9 cellular contexts compared by ENCODE assay signal in the genomic region with DNA sequence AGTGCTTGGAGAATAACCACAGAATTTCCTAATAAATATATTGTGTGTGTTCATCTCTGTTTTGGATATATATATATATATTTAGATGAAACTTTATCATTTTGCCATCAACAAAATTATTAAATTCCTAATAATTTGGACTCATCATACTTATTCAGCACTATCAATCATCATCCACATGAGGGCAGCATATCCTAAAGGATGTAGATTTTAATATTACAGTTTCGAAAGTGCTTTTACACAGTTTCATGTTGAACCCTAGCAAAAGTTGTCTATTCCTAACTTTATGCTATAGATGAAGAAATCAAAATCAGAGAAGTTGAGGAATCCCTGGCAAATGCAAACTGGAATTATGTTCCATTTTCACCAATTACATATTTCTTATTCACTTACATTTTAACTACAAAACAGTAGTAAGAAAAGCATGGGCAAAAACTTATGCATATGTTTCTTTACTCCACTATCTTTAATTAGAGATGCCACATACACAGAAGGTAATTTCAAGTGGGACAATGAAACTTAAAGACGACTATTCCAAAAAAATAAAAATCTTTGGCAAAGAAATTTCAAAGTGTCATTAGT. TPM values are rescaled to one million over a fixed set of nuclear protein-coding genes. Genes with fewer than 3 reads are reported as not detected.
DNase-seq lines count a peak whose midpoint lies in the region; ATAC-seq and TF ChIP-seq lines count a peak whose summit lies in the region.
"Had no signal": no experiment of that assay in that cellular context is flagged by ENCODE, and none has a peak within 500 bp of the region (broad histone marks: within the 10 kb centered on the region; RNA-seq: fewer than 3 reads in every experiment).

No MANE protein-coding gene starts in this region.

- CTCF ChIA-PET in WTC11 (lab: Charles Lee): interaction anchor here (0.9 kb wide), 1 partner anchor 191 kb away, joined by 8 read pairs; no protein-coding TSS in a partner anchor

- H3K27ac Mint-ChIP-seq in WTC11: no peak overlapping the region
- H3K27ac Mint-ChIP-seq: activated naive CD8-positive, alpha-beta T cell treated with anti-CD3 and anti-CD28 coated beads, Interleukin-2, amount 10 ng/mL, durations not matched to agents 7 days and 5 days had no signal

- peaks cover 0 to 3% (median 0%) of the 10 kb centered on the region in 12 donors for H3K9me3 ChIP-seq in heart left ventricle
- no peaks in the 10 kb centered on the region for H3K9me3 ChIP-seq in right atrium auricular region

- ATAC-seq in heart left ventricle: no peak
- no peak for ATAC-seq in WTC11

- DNase-seq in heart left ventricle (no peak), right atrium auricular region (ENCODE audit: low spot score) (no peak), LHCN-M2 (ENCODE audit: low read depth) (peak; percentile 46), WTC11 (ENCODE audit: low spot score) (no peak), kidney epithelial cell (ENCODE audit: low read depth) (no peak), GF-D8 (lab: John Stamatoyannopoulos, UW) (no peak)
- no peak for DNase-seq in stimulated activated CD8-positive, alpha-beta memory T cell treated with anti-CD3 and anti-CD28 coated beads, Interleukin-4, amount 100 ng/mL, for 48 hours
- no peak for DNase-seq in stimulated activated CD4-positive, alpha-beta T cell treated with anti-CD3 and anti-CD28 coated beads, Interleukin-1b, Interleukin-23, amount 100 ng/mL, for 48 hours
- DNase-seq: activated naive CD8-positive, alpha-beta T cell treated with anti-CD3 and anti-CD28 coated beads, Interleukin-2, amount 10 ng/mL, durations not matched to agents 7 days and 5 days had no signal

- H3K4me1 Mint-ChIP-seq in WTC11: no peaks in the 10 kb centered on the region
- H3K4me1 Mint-ChIP-seq: activated naive CD8-positive, alpha-beta T cell treated with anti-CD3 and anti-CD28 coated beads, Interleukin-2, amount 10 ng/mL, durations not matched to agents 7 days and 5 days had no signal

- H3K36me3 ChIP-seq in heart left ventricle: no peaks in the 10 kb centered on the region
- no peaks in the 10 kb centered on the region for H3K36me3 ChIP-seq in right atrium auricular region
- no peaks in the 10 kb centered on the region for H3K36me3 ChIP-seq in kidney epithelial cell (ENCODE audit: control insufficient read depth, insufficient read depth, low read length)

- no peaks in the 10 kb centered on the region for H3K27me3 ChIP-seq in heart left ventricle
- H3K27me3 ChIP-seq in right atrium auricular region: no peaks in the 10 kb centered on the region
- no peaks in the 10 kb centered on the region for H3K27me3 ChIP-seq in kidney epithelial cell (ENCODE audit: control insufficient read depth, insufficient read depth, low read length)

- H3K4me3 ChIP-seq in heart left ventricle (no peak overlapping the region), right atrium auricular region (no peak overlapping the region), kidney epithelial cell (ENCODE audit: low read depth, low read length) (no peak overlapping the region)

- H3K36me3 Mint-ChIP-seq in WTC11: 0 out of 2 replicates have a peak, but pooled peaks cover under 1% of the 10 kb centered on the region
- H3K36me3 Mint-ChIP-seq: activated naive CD8-positive, alpha-beta T cell treated with anti-CD3 and anti-CD28 coated beads, Interleukin-2, amount 10 ng/mL, durations not matched to agents 7 days and 5 days had no signal

- H3K4me1 ChIP-seq in heart left ventricle: no peaks in the 10 kb centered on the region
- H3K4me1 ChIP-seq in right atrium auricular region: no peaks in the 10 kb centered on the region

- TF ChIP-seq CTCF in heart left ventricle (IDR thresholded peaks at IDR 0.05) (peak in 11 of 12 donors; percentile 23 to 62 (median 48)), right atrium auricular region (IDR thresholded peaks at IDR 0.05) (peak in 1 of 2 donors; percentile 60), WTC11 (IDR thresholded peaks at IDR 0.05) (peak; percentile 34; the same call in 1 of the 2 replicates), kidney epithelial cell (IDR thresholded peaks at IDR 0.05; ENCODE audit: insufficient read depth, low read length, poor library complexity, severe bottlenecking) (peak; percentile 20)

- peaks cover 5% of the 10 kb centered on the region for H3K9me3 Mint-ChIP-seq in WTC11
- H3K9me3 Mint-ChIP-seq: activated naive CD8-positive, alpha-beta T cell treated with anti-CD3 and anti-CD28 coated beads, Interleukin-2, amount 10 ng/mL, durations not matched to agents 7 days and 5 days had no signal

- WGBS in heart left ventricle, 4 donors: 2 to 5% (median 4%) methylated on average over 2 of the region's 2 CpGs

- H3K4me3 Mint-ChIP-seq in WTC11: no peak overlapping the region
- H3K4me3 Mint-ChIP-seq: activated naive CD8-positive, alpha-beta T cell treated with anti-CD3 and anti-CD28 coated beads, Interleukin-2, amount 10 ng/mL, durations not matched to agents 7 days and 5 days had no signal

- no peaks in the 10 kb centered on the region for H3K27me3 Mint-ChIP-seq in WTC11 (ENCODE audit: low read depth)
- H3K27me3 Mint-ChIP-seq: activated naive CD8-positive, alpha-beta T cell treated with anti-CD3 and anti-CD28 coated beads, Interleukin-2, amount 10 ng/mL, durations not matched to agents 7 days and 5 days had no signal

- POLR2A ChIA-PET in WTC11 (lab: Charles Lee): no interaction called here

- no peak overlapping the region for H3K27ac ChIP-seq in heart left ventricle
- no peak overlapping the region for H3K27ac ChIP-seq in right atrium auricular region

- TF ChIP-seq POLR2A in heart left ventricle (IDR thresholded peaks at IDR 0.05): no peak

- intact Hi-C loops in heart left ventricle (cut with DNase I): loop anchor here in 7 of 10 donors (5.0 to 10.0 kb wide), 6 partner anchors 193 to 818 kb away; no protein-coding TSS in a partner anchor

TF ChIP-seq in WTC11, 78 proteins besides CTCF, POLR2A, EP300 and RAD21:
- TF ChIP-seq, protein P1, sequence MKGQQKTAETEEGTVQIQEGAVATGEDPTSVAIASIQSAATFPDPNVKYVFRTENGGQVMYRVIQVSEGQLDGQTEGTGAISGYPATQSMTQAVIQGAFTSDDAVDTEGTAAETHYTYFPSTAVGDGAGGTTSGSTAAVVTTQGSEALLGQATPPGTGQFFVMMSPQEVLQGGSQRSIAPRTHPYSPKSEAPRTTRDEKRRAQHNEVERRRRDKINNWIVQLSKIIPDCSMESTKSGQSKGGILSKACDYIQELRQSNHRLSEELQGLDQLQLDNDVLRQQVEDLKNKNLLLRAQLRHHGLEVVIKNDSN (CRISPR knock-in tag; IDR thresholded peaks at IDR 0.05): no peak
- no peak for TF ChIP-seq JAZF1 (CRISPR knock-in tag; IDR thresholded peaks at IDR 0.05)
- no peak for TF ChIP-seq ZNF232 (CRISPR knock-in tag; IDR thresholded peaks at IDR 0.05)
- TF ChIP-seq TCF7 (CRISPR knock-in tag; IDR thresholded peaks at IDR 0.05; ENCODE audit: low read depth): no peak
- no peak for TF ChIP-seq ELF4 (CRISPR knock-in tag; IDR thresholded peaks at IDR 0.05; ENCODE audit: low read depth)
- TF ChIP-seq NR1H2 (CRISPR knock-in tag; IDR thresholded peaks at IDR 0.05): no peak
- TF ChIP-seq, protein P2, sequence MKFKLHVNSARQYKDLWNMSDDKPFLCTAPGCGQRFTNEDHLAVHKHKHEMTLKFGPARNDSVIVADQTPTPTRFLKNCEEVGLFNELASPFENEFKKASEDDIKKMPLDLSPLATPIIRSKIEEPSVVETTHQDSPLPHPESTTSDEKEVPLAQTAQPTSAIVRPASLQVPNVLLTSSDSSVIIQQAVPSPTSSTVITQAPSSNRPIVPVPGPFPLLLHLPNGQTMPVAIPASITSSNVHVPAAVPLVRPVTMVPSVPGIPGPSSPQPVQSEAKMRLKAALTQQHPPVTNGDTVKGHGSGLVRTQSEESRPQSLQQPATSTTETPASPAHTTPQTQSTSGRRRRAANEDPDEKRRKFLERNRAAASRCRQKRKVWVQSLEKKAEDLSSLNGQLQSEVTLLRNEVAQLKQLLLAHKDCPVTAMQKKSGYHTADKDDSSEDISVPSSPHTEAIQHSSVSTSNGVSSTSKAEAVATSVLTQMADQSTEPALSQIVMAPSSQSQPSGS (CRISPR knock-in tag; IDR thresholded peaks at IDR 0.05; ENCODE audit: borderline replicate concordance, low read depth): no peak
- TF ChIP-seq ZNF219 (CRISPR knock-in tag; IDR thresholded peaks at IDR 0.05; ENCODE audit: borderline replicate concordance): no peak

RNA-seq across cellular contexts. Expression of a gene that starts 36.6 kb away (rescaled TPM):
- total RNA-seq in heart left ventricle (not detected), right atrium auricular region (not detected), LHCN-M2 (2014; rRNA removed) (not detected in 2 replicates), WTC11 (2021) (0.34 to 0.81 TPM (median 0.44 TPM) in 3 replicates), kidney epithelial cell (not detected in 2 replicates)
- not detected for polyA plus RNA-seq in heart left ventricle
- polyA plus RNA-seq in LHCN-M2 (2012): not detected
- total RNA-seq: activated naive CD8-positive, alpha-beta T cell treated with anti-CD3 and anti-CD28 coated beads, Interleukin-2, amount 10 ng/mL, durations not matched to agents 7 days and 5 days had no signal

RNA-seq across cellular contexts. Expression of a gene that starts 50.2 kb away (rescaled TPM):
- not detected for total RNA-seq in heart left ventricle
- not detected for polyA plus RNA-seq in heart left ventricle
- total RNA-seq in right atrium auricular region: not detected
- not detected in 2 replicates for total RNA-seq in LHCN-M2 (2014; rRNA removed)
- polyA plus RNA-seq in LHCN-M2 (2012): not detected
- not detected in 3 replicates for total RNA-seq in WTC11 (2021)
- total RNA-seq in kidney epithelial cell: not detected in 2 replicates
- total RNA-seq: activated naive CD8-positive, alpha-beta T cell treated with anti-CD3 and anti-CD28 coated beads, Interleukin-2, amount 10 ng/mL, durations not matched to agents 7 days and 5 days had no signal
